Comparison of ENCODE assay signal across 3 cellular contexts in genomic region chr9:109138421-109138820, GRCh38.
TF ChIP-seq lines count a peak whose summit lies in the region.

No MANE protein-coding gene starts in this region.

TF ChIP-seq in HepG2, 621 proteins besides CTCF, POLR2A, EP300 and RAD21:
- TF ChIP-seq NFAT5 (CRISPR knock-in tag; IDR thresholded peaks at IDR 0.05): no peak
- TF ChIP-seq ZNF770 (CRISPR knock-in tag; IDR thresholded peaks at IDR 0.05): peak; percentile 69; the same call in 1 of the 2 replicates
TF ChIP-seq in HepG2: peak in this region for 1.

TF ChIP-seq in K562, 482 proteins besides CTCF, POLR2A, EP300 and RAD21:
- TF ChIP-seq HMBOX1 (IDR thresholded peaks at IDR 0.05) (0 out of 2 replicates have a peak, but pooled peaks have one; percentile 2), RBM25 (IDR thresholded peaks at IDR 0.05; ENCODE audit: low read depth, low read length, severe bottlenecking) (no peak)
TF ChIP-seq in K562: peak in this region for 1.

TF ChIP-seq in SK-N-SH treated with all-trans-retinoic acid at 6 μM for 48 hours, 23 proteins besides CTCF, POLR2A, EP300 and RAD21:
- no peak for TF ChIP-seq CREB5 (CRISPR knock-in tag; IDR thresholded peaks at IDR 0.05; ENCODE audit: low read depth)
- TF ChIP-seq ESRRG (CRISPR knock-in tag; IDR thresholded peaks at IDR 0.05): no peak
- no peak for TF ChIP-seq TCF4 (CRISPR knock-in tag; IDR thresholded peaks at IDR 0.05; ENCODE audit: borderline replicate concordance)
- no peak for TF ChIP-seq SNAI2 (CRISPR knock-in tag; IDR thresholded peaks at IDR 0.05)
- no peak for TF ChIP-seq ZNF70 (CRISPR knock-in tag; IDR thresholded peaks at IDR 0.05)
- TF ChIP-seq TSHZ2 (CRISPR knock-in tag; IDR thresholded peaks at IDR 0.05): no peak
- no peak for TF ChIP-seq POU6F1 (CRISPR knock-in tag; IDR thresholded peaks at IDR 0.05; ENCODE audit: borderline replicate concordance, low read depth)
- no peak for TF ChIP-seq CSRNP3 (CRISPR knock-in tag; IDR thresholded peaks at IDR 0.05)
- TF ChIP-seq ZFP3 (CRISPR knock-in tag; IDR thresholded peaks at IDR 0.05): no peak
- TF ChIP-seq ZNF8 (CRISPR knock-in tag; IDR thresholded peaks at IDR 0.05): no peak
- TF ChIP-seq RARB (CRISPR knock-in tag; IDR thresholded peaks at IDR 0.05): no peak
- TF ChIP-seq GLIS3 (CRISPR knock-in tag; IDR thresholded peaks at IDR 0.05): no peak
- TF ChIP-seq CSDC2 (CRISPR knock-in tag; IDR thresholded peaks at IDR 0.05): no peak
- TF ChIP-seq TOX (CRISPR knock-in tag; IDR thresholded peaks at IDR 0.05; ENCODE audit: borderline replicate concordance): no peak
- no peak for TF ChIP-seq BACH2 (CRISPR knock-in tag; IDR thresholded peaks at IDR 0.05; ENCODE audit: borderline replicate concordance)
- TF ChIP-seq OSR1 (CRISPR knock-in tag; IDR thresholded peaks at IDR 0.05): no peak
- no peak for TF ChIP-seq ZNF565 (CRISPR knock-in tag; conservative IDR thresholded peaks at IDR 0.05; ENCODE audit: low read depth)
- TF ChIP-seq PATZ1 (CRISPR knock-in tag; IDR thresholded peaks at IDR 0.05; ENCODE audit: borderline replicate concordance): no peak
- no peak for TF ChIP-seq PPARA (CRISPR knock-in tag; IDR thresholded peaks at IDR 0.05; ENCODE audit: borderline replicate concordance)
